ENCODE assay signal across 1 cellular context in genomic region chr1:117631361-117631760, GRCh38.
TF ChIP-seq lines count a peak whose summit lies in the region.

No MANE protein-coding gene starts in this region.

TF ChIP-seq in GM12878, 131 proteins besides CTCF, POLR2A, EP300 and RAD21 (continued from another document):
- TF ChIP-seq, protein P1, sequence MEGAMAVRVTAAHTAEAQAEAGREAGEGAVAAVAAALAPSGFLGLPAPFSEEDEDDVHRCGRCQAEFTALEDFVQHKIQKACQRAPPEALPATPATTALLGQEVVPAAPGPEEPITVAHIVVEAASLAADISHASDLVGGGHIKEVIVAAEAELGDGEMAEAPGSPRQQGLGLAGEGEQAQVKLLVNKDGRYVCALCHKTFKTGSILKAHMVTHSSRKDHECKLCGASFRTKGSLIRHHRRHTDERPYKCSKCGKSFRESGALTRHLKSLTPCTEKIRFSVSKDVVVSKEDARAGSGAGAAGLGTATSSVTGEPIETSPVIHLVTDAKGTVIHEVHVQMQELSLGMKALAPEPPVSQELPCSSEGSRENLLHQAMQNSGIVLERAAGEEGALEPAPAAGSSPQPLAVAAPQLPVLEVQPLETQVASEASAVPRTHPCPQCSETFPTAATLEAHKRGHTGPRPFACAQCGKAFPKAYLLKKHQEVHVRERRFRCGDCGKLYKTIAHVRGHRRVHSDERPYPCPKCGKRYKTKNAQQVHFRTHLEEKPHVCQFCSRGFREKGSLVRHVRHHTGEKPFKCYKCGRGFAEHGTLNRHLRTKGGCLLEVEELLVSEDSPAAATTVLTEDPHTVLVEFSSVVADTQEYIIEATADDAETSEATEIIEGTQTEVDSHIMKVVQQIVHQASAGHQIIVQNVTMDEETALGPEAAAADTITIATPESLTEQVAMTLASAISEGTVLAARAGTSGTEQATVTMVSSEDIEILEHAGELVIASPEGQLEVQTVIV (IDR thresholded peaks at IDR 0.05; ENCODE audit: borderline replicate concordance, partially characterized antibody), result no peak
- TF ChIP-seq BMI1 (IDR thresholded peaks at IDR 0.05; ENCODE audit: borderline replicate concordance) (no peak), ASH2L (IDR thresholded peaks at IDR 0.05; ENCODE audit: borderline replicate concordance, low read depth) (no peak), BHLHE40 (IDR thresholded peaks at IDR 0.05; ENCODE audit: borderline replicate concordance in 1 of 2, low read depth in 2 of 2, low read length in 1 of 2) (no peak)
